In genomic region chr6:49072885-49073620, GRCh38 we compare ENCODE assay signal across 18 cellular contexts.
DNase-seq lines count a peak whose midpoint lies in the region; ATAC-seq and TF ChIP-seq lines count a peak whose summit lies in the region.
"Had no signal": no experiment of that assay in that cellular context is flagged by ENCODE, and none has a peak within 500 bp of the region (broad histone marks: within the 10 kb centered on the region; RNA-seq: fewer than 3 reads in every experiment).

No MANE protein-coding gene starts in this region.

- H3K4me3 Mint-ChIP-seq in H9 (no peak overlapping the region), neural progenitor cell (no peak overlapping the region)
- H3K4me3 Mint-ChIP-seq in activated T-cell treated with anti-CD3 and anti-CD28 coated beads, Interleukin-2, amount 50 U/mL, for 72 hours, result no peak overlapping the region
- H3K4me3 Mint-ChIP-seq: B cell; CD4-positive, alpha-beta T cell; CD8-positive, alpha-beta T cell had no signal

- H4K5ac ChIP-seq in H9 (ENCODE audit: insufficient read length, low read depth, low read length), result no peak overlapping the region

- H3K27ac Mint-ChIP-seq in H9 (peak overlapping the region in 2 of 3 experiments; percentile 18 to 75; a peak in 2 of 7 replicates), neural progenitor cell (no peak overlapping the region)
- H3K27ac Mint-ChIP-seq in activated T-cell treated with anti-CD3 and anti-CD28 coated beads, Interleukin-2, amount 50 U/mL, for 72 hours, result no peak overlapping the region
- H3K27ac Mint-ChIP-seq: B cell; CD4-positive, alpha-beta T cell; CD8-positive, alpha-beta T cell had no signal

- DNase-seq in A673 (ENCODE audit: low spot score) (peak; percentile 87), H9 (no peak), SK-N-MC (ENCODE audit: low read depth, low spot score) (peak; percentile 91), neural progenitor cell (ENCODE audit: low spot score) (no peak), iPS-NIHi7 (ENCODE audit: extremely low spot score) (no peak), dedifferentiated amniotic fluid mesenchymal stem cell (ENCODE audit: extremely low spot score) (no peak)
- DNase-seq in activated T-cell treated with anti-CD3 and anti-CD28 coated beads, Interleukin-2, amount 50 U/mL, for 72 hours, result no peak
- DNase-seq: 8988T; AML-193; Caco-2; Calu3; CD4-positive, alpha-beta T cell; CD8-positive, alpha-beta T cell; DMS79 treated with DMSO at 0.1 percent for 48 hours; GF-D8 had no signal

- no peak overlapping the region for H2BK15ac ChIP-seq in H9 (ENCODE audit: low read depth, low read length)

- no peak overlapping the region for H3K9ac ChIP-seq in H9 (ENCODE audit: extremely low read depth, insufficient read length, low read length)
- H3K9ac ChIP-seq in SK-N-MC (ENCODE audit: insufficient read length), result peak overlapping the region; percentile 52
- no peak overlapping the region for H3K9ac ChIP-seq in neural progenitor cell
- H3K9ac ChIP-seq: BLaER1 treated with 17β-estradiol and CSF1 and Interleukin-3, amounts not matched to agents 10 nM and 100 nM had no signal

- no peak overlapping the region for H3T11ph ChIP-seq in H9 (ENCODE audit: low read length)

- H3K36me3 Mint-ChIP-seq in H9 (ENCODE audit: insufficient read depth in 1 of 3, low read depth in 3 of 3), result peaks cover 0 to 4% (median 0%) of the 10 kb centered on the region in 3 experiments; a peak in 1 of 7 replicates
- H3K36me3 Mint-ChIP-seq in neural progenitor cell, result no peaks in the 10 kb centered on the region
- peaks cover 0 to 2% of the 10 kb centered on the region in 2 donors for H3K36me3 Mint-ChIP-seq in activated T-cell treated with anti-CD3 and anti-CD28 coated beads, Interleukin-2, amount 50 U/mL, for 72 hours (ENCODE audit: insufficient read depth in 2 of 2)
- H3K36me3 Mint-ChIP-seq: CD8-positive, alpha-beta T cell had no signal

- H2AFZ ChIP-seq in H9 (ENCODE audit: low read length), result no peak overlapping the region
- H2AFZ ChIP-seq in neural progenitor cell (replicated peaks), result peak overlapping the region; percentile 17

- H3K23ac ChIP-seq in H9 (ENCODE audit: insufficient read length, low read depth, low read length), result no peak overlapping the region

- H3F3A ChIP-seq in neural progenitor cell (ENCODE audit: low read depth), result no peaks in the 10 kb centered on the region

- no peak for ATAC-seq in activated T-cell treated with anti-CD3 and anti-CD28 coated beads, Interleukin-2, amount 50 U/mL, for 72 hours (replicated peaks in 1 of 2)
- ATAC-seq: CD8-positive, alpha-beta T cell had no signal

- no peak overlapping the region for H3K4ac ChIP-seq in H9 (ENCODE audit: low read depth, low read length)

- TF ChIP-seq CTCF in A673 (conservative IDR thresholded peaks at IDR 0.05; ENCODE audit: low read depth, low read length) (no peak), H9 (conservative IDR thresholded peaks at IDR 0.05) (no peak), neural progenitor cell (IDR thresholded peaks at IDR 0.05) (no peak)

- H3K27me3 Mint-ChIP-seq in H9 (ENCODE audit: low read depth) (no peaks in the 10 kb centered on the region), neural progenitor cell (ENCODE audit: insufficient read depth, low read depth) (no peaks in the 10 kb centered on the region)
- H3K27me3 Mint-ChIP-seq in activated T-cell treated with anti-CD3 and anti-CD28 coated beads, Interleukin-2, amount 50 U/mL, for 72 hours (ENCODE audit: low read depth), result no peaks in the 10 kb centered on the region
- H3K27me3 Mint-ChIP-seq: B cell; CD4-positive, alpha-beta T cell had no signal

- intact Hi-C loops in A673 (cut with micrococcal nuclease; ENCODE audit: unreplicated experiment), result loop anchor here (1.0 to 5.0 kb wide), 3 partner anchors 306 to 350 kb away; no protein-coding TSS in a partner anchor

- H3K79me2 ChIP-seq in H9 (ENCODE audit: insufficient read depth, low read length), result no peaks in the 10 kb centered on the region
- no peaks in the 10 kb centered on the region for H3K79me2 ChIP-seq in neural progenitor cell (ENCODE audit: low read depth)

- no peaks in the 10 kb centered on the region for H3K23me2 ChIP-seq in H9 (ENCODE audit: insufficient read length, low read depth, low read length, poor library complexity, severe bottlenecking)

- H3K36me3 ChIP-seq in A673 (ENCODE audit: insufficient read depth, low read length, poor library complexity, severe bottlenecking), result no peaks in the 10 kb centered on the region
- H3K36me3 ChIP-seq in SK-N-MC (ENCODE audit: insufficient read depth, low read length), result no peaks in the 10 kb centered on the region
- no peaks in the 10 kb centered on the region for H3K36me3 ChIP-seq in neural progenitor cell
- H3K36me3 ChIP-seq: BLaER1 treated with 17β-estradiol and CSF1 and Interleukin-3, amounts not matched to agents 10 nM and 100 nM had no signal

- no CpG with 5 or more reads among the region's 4 CpGs for WGBS in H9 (ENCODE audit: extremely low coverage, insufficient read length, low lambda C conversion rate)

- no peak overlapping the region for H2BK20ac ChIP-seq in H9 (ENCODE audit: low read depth, low read length, poor library complexity, severe bottlenecking)

- H2BK5ac ChIP-seq in H9 (ENCODE audit: insufficient read length, low read length), result no peak overlapping the region

- H3K4me3 ChIP-seq in A673 (ENCODE audit: low read depth, low read length, poor library complexity, severe bottlenecking) (no peak overlapping the region), SK-N-MC (peak overlapping the region; percentile 53), neural progenitor cell (no peak overlapping the region)
- H3K4me3 ChIP-seq: BLaER1 treated with 17β-estradiol and CSF1 and Interleukin-3, amounts not matched to agents 10 nM and 100 nM had no signal

- no peak overlapping the region for H2BK120ac ChIP-seq in H9 (ENCODE audit: low read depth, low read length, poor library complexity, severe bottlenecking)

- H4K20me1 ChIP-seq in H9 (ENCODE audit: control insufficient read depth, insufficient read depth, insufficient read length), result no peaks in the 10 kb centered on the region
- H4K20me1 ChIP-seq in neural progenitor cell (ENCODE audit: low read depth), result no peaks in the 10 kb centered on the region
- H4K20me1 ChIP-seq: BLaER1 treated with 17β-estradiol and CSF1 and Interleukin-3, amounts not matched to agents 10 nM and 100 nM had no signal

- no peak overlapping the region for H3K18ac ChIP-seq in H9 (ENCODE audit: insufficient read length, low read depth, low read length)

- POLR2A ChIA-PET in A673 (lab: Charles Lee; ENCODE audit: low non-redundant PET), result no interaction called here

- TSS peak; percentile 87 for BruUV-seq in A673 (replicated peaks; lab: Mats Ljungman, UMichigan)

- H3K9me3 ChIP-seq in A673 (ENCODE audit: low read depth, low read length, poor library complexity, severe bottlenecking) (no peaks in the 10 kb centered on the region), H9 (ENCODE audit: control insufficient read depth, low read depth, low read length) (no peaks in the 10 kb centered on the region), SK-N-MC (ENCODE audit: low read depth, low read length) (no peaks in the 10 kb centered on the region), neural progenitor cell (ENCODE audit: low read depth) (no peaks in the 10 kb centered on the region)
- H3K9me3 ChIP-seq: BLaER1 treated with 17β-estradiol and CSF1 and Interleukin-3, amounts not matched to agents 10 nM and 100 nM; Caco-2 had no signal

- H3K27ac ChIP-seq in A673 (ENCODE audit: low read depth, low read length, poor library complexity, severe bottlenecking) (peak overlapping the region; percentile 97), H9 (ENCODE audit: insufficient read length, low read depth, low read length) (no peak overlapping the region), SK-N-MC (peak overlapping the region; percentile 98), neural progenitor cell (no peak overlapping the region)
- H3K27ac ChIP-seq: BLaER1 treated with 17β-estradiol and CSF1 and Interleukin-3, amounts not matched to agents 10 nM and 100 nM; C4-2B had no signal

- no peak overlapping the region for H3K56ac ChIP-seq in H9 (ENCODE audit: insufficient read length, low read depth, low read length)

- H3K27me3 ChIP-seq in A673 (replicated peaks; ENCODE audit: insufficient read depth, low read depth, low read length, poor library complexity) (no peaks in the 10 kb centered on the region), H9 (ENCODE audit: insufficient read depth, low read length) (no peaks in the 10 kb centered on the region), neural progenitor cell (no peaks in the 10 kb centered on the region)
- H3K27me3 ChIP-seq: BLaER1 treated with 17β-estradiol and CSF1 and Interleukin-3, amounts not matched to agents 10 nM and 100 nM had no signal

- H3K4me1 Mint-ChIP-seq in H9 (peaks cover 0 to 3% of the 10 kb centered on the region in 2 experiments; a peak in 1 of 4 replicates), neural progenitor cell (peaks cover 3% of the 10 kb centered on the region)
- H3K4me1 Mint-ChIP-seq in activated T-cell treated with anti-CD3 and anti-CD28 coated beads, Interleukin-2, amount 50 U/mL, for 72 hours (ENCODE audit: low read depth), result no peaks in the 10 kb centered on the region
- H3K4me1 Mint-ChIP-seq: B cell had no signal

- CTCF ChIA-PET in A673 (lab: Charles Lee), result interaction anchor here (3.0 kb wide), 1 partner anchor 337 kb away, joined by 16 read pairs; no protein-coding TSS in a partner anchor

- H3K14ac ChIP-seq in H9 (ENCODE audit: insufficient read depth, low read length), result no peak overlapping the region

- no peak overlapping the region for H2BK12ac ChIP-seq in H9 (ENCODE audit: insufficient read length, low read depth, low read length)

- H4K91ac ChIP-seq in H9 (ENCODE audit: insufficient read length, low read depth, low read length), result no peak overlapping the region

- H4K8ac ChIP-seq in H9 (replicated peaks; ENCODE audit: insufficient read length, low read depth, low read length), result no peak overlapping the region

- peaks cover 0 to 3% of the 10 kb centered on the region in 2 experiments; a peak in 1 of 5 replicates for H3K9me3 Mint-ChIP-seq in H9
- H3K9me3 Mint-ChIP-seq in neural progenitor cell, result no peaks in the 10 kb centered on the region
- H3K9me3 Mint-ChIP-seq in activated T-cell treated with anti-CD3 and anti-CD28 coated beads, Interleukin-2, amount 50 U/mL, for 72 hours, result peaks cover 5 to 6% of the 10 kb centered on the region in 2 donors
- H3K9me3 Mint-ChIP-seq: CD4-positive, alpha-beta T cell had no signal

- H3K4me2 ChIP-seq in H9 (ENCODE audit: insufficient read depth, insufficient read length, low read length) (no peak overlapping the region), neural progenitor cell (no peak overlapping the region)
- H3K4me2 ChIP-seq: BLaER1 treated with 17β-estradiol and CSF1 and Interleukin-3, amounts not matched to agents 10 nM and 100 nM had no signal

- no peaks in the 10 kb centered on the region for H3K79me1 ChIP-seq in H9 (ENCODE audit: insufficient read depth, low read depth, low read length, poor library complexity, severe bottlenecking)

- no peak overlapping the region for H2AK5ac ChIP-seq in H9 (ENCODE audit: insufficient read length, low read length)

- H3K4me1 ChIP-seq in A673 (ENCODE audit: insufficient read depth, low read length, poor library complexity, severe bottlenecking) (peaks cover 5% of the 10 kb centered on the region), H9 (ENCODE audit: insufficient read depth, low read length) (no peaks in the 10 kb centered on the region), neural progenitor cell (no peaks in the 10 kb centered on the region)
- H3K4me1 ChIP-seq: BLaER1 treated with 17β-estradiol and CSF1 and Interleukin-3, amounts not matched to agents 10 nM and 100 nM; Caco-2 had no signal

Comparison
In these comparisons a context has a peak if more than half of its experiments do, and no peak if none do; other contexts are left out.
1. DNase-seq: peak in A673 (single experiment) and SK-N-MC (single experiment); none in H9 (single experiment), neural progenitor cell (single experiment), iPS-NIHi7 (single experiment), activated T-cell treated with anti-CD3 and anti-CD28 coated beads, Interleukin-2, amount 50 U/mL, for 72 hours (0 of 2) and dedifferentiated amniotic fluid mesenchymal stem cell (single experiment).
2. H3K27ac ChIP-seq: peak in A673 (single experiment) and SK-N-MC (single experiment); none in H9 (single experiment) and neural progenitor cell (single experiment).
3. H3K27ac Mint-ChIP-seq: peak in H9 (2 of 3); none in neural progenitor cell (single experiment) and activated T-cell treated with anti-CD3 and anti-CD28 coated beads, Interleukin-2, amount 50 U/mL, for 72 hours (single experiment).